1 cellular context compared by ENCODE assay signal in the genomic region with DNA sequence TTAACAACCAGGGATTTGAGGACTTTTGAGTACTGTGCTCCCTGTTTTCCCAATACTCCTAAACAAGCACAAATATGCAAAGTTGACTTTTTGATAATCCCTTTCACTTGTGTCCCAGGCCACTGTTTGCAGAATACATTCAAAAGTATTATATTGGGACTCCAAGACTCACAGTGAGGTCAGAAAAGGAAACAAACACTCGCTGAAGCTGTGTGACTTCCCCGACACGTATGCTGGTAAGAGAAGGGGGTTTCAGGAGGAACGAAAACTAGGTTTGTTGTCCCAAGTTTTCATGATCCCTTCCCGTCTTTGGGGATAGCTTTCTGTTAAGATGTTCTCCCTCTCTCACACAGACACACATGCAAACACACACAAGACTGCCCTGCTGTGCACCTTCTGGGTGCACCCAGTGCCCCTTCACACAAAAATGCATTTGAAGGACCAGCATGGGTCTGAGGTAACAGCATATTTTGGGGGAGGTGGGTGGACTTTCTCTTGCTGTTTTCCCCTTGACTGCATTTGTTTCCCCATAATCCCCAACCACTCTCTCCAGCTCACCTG.
A peak's percentile ranks its signal among the peaks of the same experiment; 100 is the strongest.
TF ChIP-seq lines count a peak whose summit lies in the region.

No MANE protein-coding gene starts in this region.

TF ChIP-seq in GM12878, 131 proteins besides CTCF, POLR2A, EP300 and RAD21 (continued from another document):
- TF ChIP-seq, protein P1, sequence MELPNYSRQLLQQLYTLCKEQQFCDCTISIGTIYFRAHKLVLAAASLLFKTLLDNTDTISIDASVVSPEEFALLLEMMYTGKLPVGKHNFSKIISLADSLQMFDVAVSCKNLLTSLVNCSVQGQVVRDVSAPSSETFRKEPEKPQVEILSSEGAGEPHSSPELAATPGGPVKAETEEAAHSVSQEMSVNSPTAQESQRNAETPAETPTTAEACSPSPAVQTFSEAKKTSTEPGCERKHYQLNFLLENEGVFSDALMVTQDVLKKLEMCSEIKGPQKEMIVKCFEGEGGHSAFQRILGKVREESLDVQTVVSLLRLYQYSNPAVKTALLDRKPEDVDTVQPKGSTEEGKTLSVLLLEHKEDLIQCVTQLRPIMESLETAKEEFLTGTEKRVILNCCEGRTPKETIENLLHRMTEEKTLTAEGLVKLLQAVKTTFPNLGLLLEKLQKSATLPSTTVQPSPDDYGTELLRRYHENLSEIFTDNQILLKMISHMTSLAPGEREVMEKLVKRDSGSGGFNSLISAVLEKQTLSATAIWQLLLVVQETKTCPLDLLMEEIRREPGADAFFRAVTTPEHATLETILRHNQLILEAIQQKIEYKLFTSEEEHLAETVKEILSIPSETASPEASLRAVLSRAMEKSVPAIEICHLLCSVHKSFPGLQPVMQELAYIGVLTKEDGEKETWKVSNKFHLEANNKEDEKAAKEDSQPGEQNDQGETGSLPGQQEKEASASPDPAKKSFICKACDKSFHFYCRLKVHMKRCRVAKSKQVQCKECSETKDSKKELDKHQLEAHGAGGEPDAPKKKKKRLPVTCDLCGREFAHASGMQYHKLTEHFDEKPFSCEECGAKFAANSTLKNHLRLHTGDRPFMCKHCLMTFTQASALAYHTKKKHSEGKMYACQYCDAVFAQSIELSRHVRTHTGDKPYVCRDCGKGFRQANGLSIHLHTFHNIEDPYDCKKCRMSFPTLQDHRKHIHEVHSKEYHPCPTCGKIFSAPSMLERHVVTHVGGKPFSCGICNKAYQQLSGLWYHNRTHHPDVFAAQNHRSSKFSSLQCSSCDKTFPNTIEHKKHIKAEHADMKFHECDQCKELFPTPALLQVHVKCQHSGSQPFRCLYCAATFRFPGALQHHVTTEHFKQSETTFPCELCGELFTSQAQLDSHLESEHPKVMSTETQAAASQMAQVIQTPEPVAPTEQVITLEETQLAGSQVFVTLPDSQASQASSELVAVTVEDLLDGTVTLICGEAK (IDR thresholded peaks at IDR 0.05; ENCODE audit: borderline replicate concordance) = no peak
- no peak for TF ChIP-seq RFX5 (IDR thresholded peaks at IDR 0.05; ENCODE audit: low read depth, low read length)
- no peak for TF ChIP-seq HDGF (IDR thresholded peaks at IDR 0.05)
- TF ChIP-seq TARDBP (IDR thresholded peaks at IDR 0.05; ENCODE audit: borderline replicate concordance) = no peak
- TF ChIP-seq RUNX3 (IDR thresholded peaks at IDR 0.05; ENCODE audit: low read length) = peak; percentile 40; the same call in 1 of the 2 replicates
- peak; percentile 78 for TF ChIP-seq IKZF1 (conservative IDR thresholded peaks at IDR 0.05)
- TF ChIP-seq DPF2 (IDR thresholded peaks at IDR 0.05) = peak; percentile 73
- no peak for TF ChIP-seq SMAD5 (IDR thresholded peaks at IDR 0.05; ENCODE audit: low read depth)
